Comparison of ENCODE assay signal across 21 cellular contexts in the genomic region with DNA sequence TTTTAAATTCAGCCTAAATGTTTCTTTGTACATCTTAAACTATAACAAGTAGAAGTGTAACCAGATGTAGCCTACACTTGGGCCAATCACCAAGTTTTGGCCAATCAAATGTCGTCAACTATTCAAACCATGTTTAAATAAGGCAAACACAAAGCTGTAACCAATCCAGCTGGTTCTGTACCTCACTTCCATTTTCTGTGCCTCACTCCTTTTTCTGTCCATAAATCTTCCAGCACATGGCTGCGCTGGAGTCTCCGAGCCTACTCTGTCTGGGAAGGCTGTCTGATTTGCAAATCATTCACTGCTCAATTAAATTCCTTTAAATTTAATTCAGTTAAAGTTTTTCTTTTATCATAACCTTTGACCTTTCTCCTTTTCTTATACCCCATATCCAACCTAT.
"Had no signal": no experiment of that assay in that cellular context is flagged by ENCODE, and none has a peak within 500 bp of the region (broad histone marks: within the 10 kb centered on the region; RNA-seq: fewer than 3 reads in every experiment).

No MANE protein-coding gene starts in this region.

- H3K4me1 Mint-ChIP-seq: memory B cell had no signal

- DNase-seq: activated B cell treated with CpG ODN at 0.5 μM for 24 hours; activated CD4-positive, alpha-beta memory T cell treated with anti-CD3 and anti-CD28 coated beads for 36 hours; activated CD4-positive, alpha-beta T cell treated with anti-CD3 and anti-CD28 coated beads for 4 hours; activated naive CD8-positive, alpha-beta T cell treated with anti-CD3 and anti-CD28 coated beads for 36 hours; activated T-cell treated with anti-CD3 and anti-CD28 coated beads for 4 hours; amniotic stem cell; dermis blood vessel endothelial cell; effector memory CD4-positive, alpha-beta T cell; foreskin fibroblast; hippocampal formation; islet precursor cell; naive thymus-derived CD8-positive, alpha-beta T cell; ovary; stimulated activated CD4-positive, alpha-beta T cell treated with anti-CD3 and anti-CD28 coated beads, Interleukin-4, amount 100 ng/mL, for 1 hour; T-cell; T-helper 9 cell; upper lobe of right lung had no signal

- H3K9me3 ChIP-seq: ovary, thoracic aorta, upper lobe of right lung had no signal

- H3K36me3 ChIP-seq: cardiac muscle cell, ovary, thoracic aorta, upper lobe of right lung had no signal

- H3K36me3 Mint-ChIP-seq: activated CD4-positive, alpha-beta memory T cell treated with anti-CD3 and anti-CD28 coated beads for 36 hours; activated naive CD8-positive, alpha-beta T cell treated with anti-CD3 and anti-CD28 coated beads for 36 hours; memory B cell; naive thymus-derived CD8-positive, alpha-beta T cell; T-cell had no signal

- H3K27me3 ChIP-seq: cardiac muscle cell, ovary, upper lobe of right lung had no signal

- H3K4me3 ChIP-seq: cardiac muscle cell, ovary, thoracic aorta, upper lobe of right lung had no signal

- H3K27me3 Mint-ChIP-seq: activated B cell treated with CpG ODN at 0.5 μM for 24 hours; activated CD4-positive, alpha-beta memory T cell treated with anti-CD3 and anti-CD28 coated beads for 36 hours; activated naive CD8-positive, alpha-beta T cell treated with anti-CD3 and anti-CD28 coated beads for 36 hours; memory B cell; naive thymus-derived CD8-positive, alpha-beta T cell; T-cell had no signal

- H3K9me3 Mint-ChIP-seq: activated B cell treated with CpG ODN at 0.5 μM for 24 hours; activated CD4-positive, alpha-beta memory T cell treated with anti-CD3 and anti-CD28 coated beads for 36 hours; activated naive CD8-positive, alpha-beta T cell treated with anti-CD3 and anti-CD28 coated beads for 36 hours; memory B cell; naive thymus-derived CD8-positive, alpha-beta T cell; T-cell had no signal

- H3K27ac Mint-ChIP-seq: activated B cell treated with CpG ODN at 0.5 μM for 24 hours; activated CD4-positive, alpha-beta memory T cell treated with anti-CD3 and anti-CD28 coated beads for 36 hours; memory B cell; T-cell had no signal

- H3K4me3 Mint-ChIP-seq: activated B cell treated with CpG ODN at 0.5 μM for 24 hours; activated CD4-positive, alpha-beta memory T cell treated with anti-CD3 and anti-CD28 coated beads for 36 hours; activated naive CD8-positive, alpha-beta T cell treated with anti-CD3 and anti-CD28 coated beads for 36 hours; memory B cell; naive thymus-derived CD8-positive, alpha-beta T cell; T-cell had no signal

- H3K4me1 ChIP-seq: upper lobe of right lung had no signal

- ATAC-seq: naive thymus-derived CD8-positive, alpha-beta T cell; sciatic nerve; T-cell; upper lobe of right lung had no signal

- H3K27ac ChIP-seq: cardiac muscle cell, ovary, thoracic aorta, upper lobe of right lung had no signal
